2 cellular contexts compared by ENCODE assay signal in the genomic region with DNA sequence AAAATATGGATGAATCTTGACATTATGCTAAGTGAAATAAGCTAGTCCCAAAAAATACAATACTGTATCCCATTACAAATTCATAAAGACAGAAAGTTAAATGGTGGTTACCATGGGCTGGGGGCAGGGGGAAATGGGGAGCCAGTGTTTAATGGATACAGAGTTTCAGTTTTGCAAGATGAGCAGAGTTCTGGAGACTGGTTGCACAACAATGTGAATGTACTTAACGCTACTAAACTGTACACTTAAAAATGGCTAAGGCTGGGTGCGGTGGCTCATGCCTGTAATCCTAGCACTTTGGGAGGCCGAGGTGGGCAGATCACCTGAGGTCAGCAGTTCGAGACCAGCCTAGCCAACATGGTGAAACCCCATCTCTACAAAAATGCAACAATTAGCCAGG. TPM values are rescaled to one million over a fixed set of nuclear protein-coding genes. Genes with fewer than 3 reads are reported as not detected.
"Had no signal": no experiment of that assay in that cellular context is flagged by ENCODE, and none has a peak within 500 bp of the region (broad histone marks: within the 10 kb centered on the region; RNA-seq: fewer than 3 reads in every experiment).

No MANE protein-coding gene starts in this region.

RNA-seq across cellular contexts. Expression of gene FLT3, which starts 1.5 kb away (rescaled TPM):
- polyA plus RNA-seq: keratinocyte; naive thymus-derived CD4-positive, alpha-beta T cell had no signal
